20 cellular contexts compared by ENCODE assay signal in genomic region chr2:161625996-161626395, GRCh38. TPM values are rescaled to one million over a fixed set of nuclear protein-coding genes. Genes with fewer than 3 reads are reported as not detected.
DNase-seq lines count a peak whose midpoint lies in the region; ATAC-seq, FAIRE-seq and TF ChIP-seq lines count a peak whose summit lies in the region.
"Had no signal": no experiment of that assay in that cellular context is flagged by ENCODE, and none has a peak within 500 bp of the region (broad histone marks: within the 10 kb centered on the region; RNA-seq: fewer than 3 reads in every experiment).

No MANE protein-coding gene starts in this region.

- no peak for DNase-seq in activated T-cell treated with anti-CD3 and anti-CD28 coated beads, Interleukin-2, amount 50 U/mL, for 72 hours
- no peak for DNase-seq in activated T-cell treated with anti-CD3 and anti-CD28 coated beads, Interleukin-2, amount 50 U/mL, for 48 hours
- DNase-seq in type B pancreatic cell (ENCODE audit: extremely low spot score, unreplicated experiment): no peak
- DNase-seq in GM10266 (ENCODE audit: extremely low spot score): no peak
- DNase-seq in urothelium cell line (ENCODE audit: low spot score): no peak
- no peak for DNase-seq in sigmoid colon
- DNase-seq: activated CD4-positive, CD25-positive, alpha-beta regulatory T cell treated with anti-CD3 and anti-CD28 coated beads, Interleukin-2, amount 50 U/mL, for 72 hours; EL; naive thymus-derived CD4-positive, alpha-beta T cell; NCI-H1930; NCI-H774 had no signal

- peaks cover 0 to 6% (median 1%) of the 10 kb centered on the region in 4 donors for H3K4me1 ChIP-seq in sigmoid colon
- H3K4me1 ChIP-seq: A549 had no signal

- H3K27ac Mint-ChIP-seq in activated T-cell treated with anti-CD3 and anti-CD28 coated beads, Interleukin-2, amount 50 U/mL, for 72 hours: no peak overlapping the region
- H3K27ac Mint-ChIP-seq in brain (peak overlapping the region; percentile 62 to 100 (median 96)), type B pancreatic cell (no peak overlapping the region)
- H3K27ac Mint-ChIP-seq: activated naive CD8-positive, alpha-beta T cell treated with anti-CD3 and anti-CD28 coated beads for 36 hours; naive thymus-derived CD4-positive, alpha-beta T cell had no signal

- H3K36me3 Mint-ChIP-seq in activated T-cell treated with anti-CD3 and anti-CD28 coated beads, Interleukin-2, amount 50 U/mL, for 72 hours (ENCODE audit: insufficient read depth in 2 of 2): no peaks in the 10 kb centered on the region
- H3K36me3 Mint-ChIP-seq in brain: no peaks in the 10 kb centered on the region
- no peaks in the 10 kb centered on the region for H3K36me3 Mint-ChIP-seq in type B pancreatic cell
- H3K36me3 Mint-ChIP-seq: activated naive CD8-positive, alpha-beta T cell treated with anti-CD3 and anti-CD28 coated beads for 36 hours; naive thymus-derived CD4-positive, alpha-beta T cell had no signal

- no peaks in the 10 kb centered on the region for H3K9me3 Mint-ChIP-seq in activated T-cell treated with anti-CD3 and anti-CD28 coated beads, Interleukin-2, amount 50 U/mL, for 72 hours
- H3K9me3 Mint-ChIP-seq in brain (peaks cover 0 to 4% (median 0%) of the 10 kb centered on the region in 5 experiments), type B pancreatic cell (no peaks in the 10 kb centered on the region)
- H3K9me3 Mint-ChIP-seq: activated naive CD8-positive, alpha-beta T cell treated with anti-CD3 and anti-CD28 coated beads for 36 hours had no signal

- TF ChIP-seq CTCF in brain (conservative IDR thresholded peaks at IDR 0.05) (no peak), type B pancreatic cell (conservative IDR thresholded peaks at IDR 0.05) (no peak), GM10266 (IDR thresholded peaks at IDR 0.05; ENCODE audit: control insufficient read depth, insufficient read depth, low read depth, missing control alignments) (no peak), sigmoid colon (IDR thresholded peaks at IDR 0.05) (no peak)

- intact Hi-C loops in sigmoid colon (cut with DNase I): no loop called here

- ATAC-seq in activated T-cell treated with anti-CD3 and anti-CD28 coated beads, Interleukin-2, amount 50 U/mL, for 72 hours (replicated peaks in 1 of 2): no peak
- ATAC-seq: A549; left lobe of liver; naive thymus-derived CD4-positive, alpha-beta T cell; Right ventricle myocardium inferior had no signal

- H3K9me3 ChIP-seq in iPS-18c (ENCODE audit: control insufficient read depth, insufficient read depth, low read length): no peaks in the 10 kb centered on the region
- no peaks in the 10 kb centered on the region for H3K9me3 ChIP-seq in sigmoid colon
- H3K9me3 ChIP-seq: A549 had no signal

- no peak for TF ChIP-seq EP300 in sigmoid colon (IDR thresholded peaks at IDR 0.05)

- H3K4me3 Mint-ChIP-seq in activated T-cell treated with anti-CD3 and anti-CD28 coated beads, Interleukin-2, amount 50 U/mL, for 72 hours: peak overlapping the region; percentile 17 to 80
- H3K4me3 Mint-ChIP-seq in brain (peak overlapping the region; percentile 92 to 98 (median 96)), type B pancreatic cell (peak overlapping the region; percentile 83)
- H3K4me3 Mint-ChIP-seq: activated naive CD8-positive, alpha-beta T cell treated with anti-CD3 and anti-CD28 coated beads for 36 hours had no signal

- peaks cover 0 to 24% (median 8%) of the 10 kb centered on the region in 3 donors for H3K27me3 ChIP-seq in sigmoid colon

- H3K4me3 ChIP-seq in iPS-18c (ENCODE audit: insufficient read depth, low read depth, low read length) (peak overlapping the region; percentile 85; the same call in 1 of the 2 replicates), sigmoid colon (no peak overlapping the region)
- H3K4me3 ChIP-seq: A549 had no signal

- H3K4me1 Mint-ChIP-seq in activated T-cell treated with anti-CD3 and anti-CD28 coated beads, Interleukin-2, amount 50 U/mL, for 72 hours (ENCODE audit: low read depth): peaks cover 16% of the 10 kb centered on the region
- peaks cover 34% of the 10 kb centered on the region for H3K4me1 Mint-ChIP-seq in brain
- H3K4me1 Mint-ChIP-seq in type B pancreatic cell (ENCODE audit: unreplicated experiment): peaks cover 15% of the 10 kb centered on the region

- no peak for TF ChIP-seq POLR2A in sigmoid colon (IDR thresholded peaks at IDR 0.05)

- no peaks in the 10 kb centered on the region for H3K36me3 ChIP-seq in sigmoid colon

- WGBS in sigmoid colon, 2 donors: 48 to 60% methylated on average over 2 of the region's 2 CpGs

- H3K27ac ChIP-seq in sigmoid colon: no peak overlapping the region
- H3K27ac ChIP-seq: A549 had no signal

- peaks cover 35% of the 10 kb centered on the region for H3K27me3 Mint-ChIP-seq in activated T-cell treated with anti-CD3 and anti-CD28 coated beads, Interleukin-2, amount 50 U/mL, for 72 hours (ENCODE audit: low read depth)
- H3K27me3 Mint-ChIP-seq in brain: peaks cover 9% of the 10 kb centered on the region
- peaks cover 38% of the 10 kb centered on the region for H3K27me3 Mint-ChIP-seq in type B pancreatic cell

- no peak for FAIRE-seq in urothelium cell line (lab: Jason Lieb, UNC)
- FAIRE-seq: A549 had no signal

RNA-seq across cellular contexts. Expression of gene SLC4A10, which starts 1.8 kb away (rescaled TPM):
- total RNA-seq in activated T-cell treated with anti-CD3 and anti-CD28 coated beads, Interleukin-2, amount 50 U/mL, for 72 hours: under 1 TPM; 0.41 to 0.83 TPM
- 2.3 TPM for polyA plus RNA-seq in brain (ENCODE audit: insufficient read depth, low read depth, low replicate concordance)
- total RNA-seq in type B pancreatic cell (ENCODE audit: low replicate concordance): 0.93 and 1.1 TPM in 2 replicates
- total RNA-seq in sigmoid colon: 1 to 10 TPM in 1 of 4 donors, under 1 TPM in 3; 0.28 to 1.8 (median 0.45) TPM
- polyA plus RNA-seq in sigmoid colon: under 1 TPM; 0.46 to 0.67 (median 0.60) TPM
- total RNA-seq: mesenteric fat pad, Right ventricle myocardium inferior, ureter had no signal
- polyA plus RNA-seq: BJ; naive thymus-derived CD4-positive, alpha-beta T cell had no signal

Comparison
In these comparisons a context has a peak if more than half of its experiments do, and no peak if none do; other contexts are left out.
1. H3K27ac Mint-ChIP-seq: peak in brain (5 of 5); none in activated T-cell treated with anti-CD3 and anti-CD28 coated beads, Interleukin-2, amount 50 U/mL, for 72 hours (single experiment) and type B pancreatic cell (single experiment).
2. Peak in every context shown above with its lines, with median percentiles within 50 percentile points of each other: H3K4me3 Mint-ChIP-seq.